Comparison of ENCODE assay signal across 8 cellular contexts in the genomic region with DNA sequence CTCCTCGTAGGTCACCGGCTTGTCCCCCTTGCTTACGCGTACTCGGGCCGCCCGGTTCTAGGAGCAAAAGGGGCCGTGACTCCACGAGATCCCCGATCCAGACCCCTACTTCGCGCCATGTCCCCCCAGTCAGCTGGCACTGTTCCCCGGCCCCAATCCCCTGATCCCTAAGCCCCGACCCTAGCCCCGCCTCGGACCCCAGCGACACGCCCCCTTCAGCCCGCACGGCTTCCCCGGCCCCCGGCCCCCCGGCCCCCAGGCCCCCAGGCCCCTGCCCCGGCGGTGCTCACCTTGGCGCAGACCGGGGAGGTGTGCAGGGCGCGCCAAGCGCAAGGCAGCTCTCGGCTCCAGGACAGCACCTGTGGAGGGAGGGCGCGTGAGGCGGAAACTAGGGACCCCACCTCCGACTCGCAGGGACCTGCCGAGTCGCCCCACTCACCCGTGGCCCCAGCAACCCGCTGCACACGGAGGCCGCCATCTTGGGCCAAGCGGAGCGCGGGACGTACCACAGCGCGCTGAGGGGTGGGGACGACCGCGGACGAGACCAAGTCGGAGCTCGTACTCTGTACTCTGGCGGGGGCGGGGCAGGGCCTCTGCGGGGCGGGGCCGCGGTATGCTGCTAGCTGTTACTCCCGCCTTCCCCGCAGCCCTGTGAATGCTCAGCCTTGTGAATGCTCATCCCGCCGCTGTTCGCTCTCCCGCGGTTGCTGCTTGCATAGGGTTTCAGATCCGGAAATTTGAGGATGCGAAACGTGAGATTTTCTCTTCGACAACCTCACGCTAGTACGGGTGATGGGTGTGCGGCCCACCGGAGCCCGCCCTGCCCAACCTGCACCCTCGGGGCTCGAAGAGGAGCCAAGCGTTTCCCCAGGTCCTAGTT. TPM values are rescaled to one million over a fixed set of nuclear protein-coding genes. Genes with fewer than 3 reads are reported as not detected.
DNase-seq lines count a peak whose midpoint lies in the region; ATAC-seq and TF ChIP-seq lines count a peak whose summit lies in the region.

MRPS24 (minus strand) TSS at position 500 of the 880 bp plus-strand sequence; CDS start at position 478, 22 bp downstream.

- peak within 1 kb of the TSS; percentile 97 for H3K4me3 Mint-ChIP-seq in activated T-helper 17 cell treated with anti-CD3 and anti-CD28 coated beads, Interleukin-2, amount 50 U/mL, for 72 hours
- H3K4me3 Mint-ChIP-seq in naive thymus-derived CD4-positive, alpha-beta T cell, result peak within 1 kb of the TSS; percentile 88 to 97 (median 95)
- peak within 1 kb of the TSS; percentile 86 for H3K4me3 Mint-ChIP-seq in stimulated activated memory B cell treated with anti-CD40 and anti-IgM and Interleukin-4, amounts not matched to agents 10 μg/mL and 1 μg/mL and 100 μg/mL, for 72 hours

- DNase-seq in EL, result peak; percentile 96
- peak; percentile 97 for DNase-seq in H4 (ENCODE audit: low spot score)
- peak; percentile 100 for DNase-seq in LoVo (ENCODE audit: low spot score)
- DNase-seq in RWPE1 (ENCODE audit: low spot score), result peak; percentile 97
- peak; percentile 95 to 96 for DNase-seq in fibroblast of lung (ENCODE audit: low read depth in 2 of 2)
- DNase-seq in naive thymus-derived CD4-positive, alpha-beta T cell, result peak; percentile 84 to 95 (median 92)

- H3K4me2 ChIP-seq in fibroblast of lung (ENCODE audit: extremely low read depth, insufficient read depth, low read length), result peak within 1 kb of the TSS; percentile 82

- no peaks in the 10 kb centered on the region for H4K20me1 ChIP-seq in fibroblast of lung (ENCODE audit: control insufficient read depth, extremely low read depth, insufficient read depth, low read length)

- peak within 1 kb of the TSS; percentile 93 for H3K27ac Mint-ChIP-seq in activated T-helper 17 cell treated with anti-CD3 and anti-CD28 coated beads, Interleukin-2, amount 50 U/mL, for 72 hours
- peak within 1 kb of the TSS; percentile 86 to 97 (median 90) for H3K27ac Mint-ChIP-seq in naive thymus-derived CD4-positive, alpha-beta T cell
- H3K27ac Mint-ChIP-seq in stimulated activated memory B cell treated with anti-CD40 and anti-IgM and Interleukin-4, amounts not matched to agents 10 μg/mL and 1 μg/mL and 100 μg/mL, for 72 hours, result peak within 1 kb of the TSS; percentile 74

- POLR2A ChIA-PET in RWPE1 (lab: Yijun Ruan, JAX; ENCODE audit: low non-redundant PET), result interaction anchor here (0.5 to 0.9 kb wide), 3 partner anchors 25 to 142 kb away, joined by 3 to 8 read pairs (median 3); partner anchors contain the start of gene COA1
- POLR2A ChIA-PET in naive thymus-derived CD4-positive, alpha-beta T cell (lab: Charles Lee), result interaction anchor here (0.5 to 1.6 kb wide), 16 partner anchors 8 to 981 kb away, joined by 3 to 14 read pairs (median 3); partner anchors contain the start of genes DDX56, MRPL32, NUDCD3 and UBE2D4

- H3K9ac ChIP-seq in fibroblast of lung (ENCODE audit: insufficient read depth, low read length), result peak within 1 kb of the TSS; percentile 78

- H3K36me3 Mint-ChIP-seq in activated T-helper 17 cell treated with anti-CD3 and anti-CD28 coated beads, Interleukin-2, amount 50 U/mL, for 72 hours (ENCODE audit: low read depth), result peaks cover 39% of the 10 kb centered on the region
- H3K36me3 Mint-ChIP-seq in naive thymus-derived CD4-positive, alpha-beta T cell, result peaks cover 14 to 30% (median 22%) of the 10 kb centered on the region in 5 donors
- peaks cover 26% of the 10 kb centered on the region for H3K36me3 Mint-ChIP-seq in stimulated activated memory B cell treated with anti-CD40 and anti-IgM and Interleukin-4, amounts not matched to agents 10 μg/mL and 1 μg/mL and 100 μg/mL, for 72 hours

- peak within 1 kb of the TSS; percentile 68 to 81 (median 77) for H3K4me3 ChIP-seq in fibroblast of lung (replicated peaks in 1 of 4; ENCODE audit: control extremely low read depth in 1 of 4, insufficient read depth in 1 of 4, low read depth in 3 of 4, low read length in 4 of 4)
- peak within 1 kb of the TSS; percentile 92 for H3K4me3 ChIP-seq in naive thymus-derived CD4-positive, alpha-beta T cell (ENCODE audit: low read length)

- CTCF ChIA-PET in RWPE1 (lab: Yijun Ruan, JAX), result interaction anchor here (0.6 kb wide), 1 partner anchor 30 kb away, joined by 3 read pairs; no protein-coding TSS in a partner anchor
- CTCF ChIA-PET in naive thymus-derived CD4-positive, alpha-beta T cell (lab: Charles Lee), result interaction anchor here (0.9 kb wide), 1 partner anchor 57 kb away, joined by 3 read pairs; the partner anchor contains the start of gene UBE2D4

- H3K36me3 ChIP-seq in fibroblast of lung (ENCODE audit: control insufficient read depth, insufficient read depth, low read length), result peaks cover 11% of the 10 kb centered on the region
- peaks cover 4 to 18% (median 5%) of the 10 kb centered on the region in 3 experiments for H3K36me3 ChIP-seq in naive thymus-derived CD4-positive, alpha-beta T cell (ENCODE audit: control insufficient read depth in 2 of 3, insufficient read depth in 3 of 3, low read length in 3 of 3)

- TF ChIP-seq CTCF in RWPE1 (conservative IDR thresholded peaks at IDR 0.05; ENCODE audit: low read depth) (no peak), fibroblast of lung (conservative IDR thresholded peaks at IDR 0.05 in 1 of 2, IDR thresholded peaks at IDR 0.05 in 1 of 2; ENCODE audit: low read depth in 1 of 2, low read length in 2 of 2) (no peak)

- ATAC-seq in activated T-helper 17 cell treated with anti-CD3 and anti-CD28 coated beads, Interleukin-2, amount 50 U/mL, for 72 hours (replicated peaks), result peak; percentile 98
- peak; percentile 100 for ATAC-seq in naive thymus-derived CD4-positive, alpha-beta T cell
- peak; percentile 99 for ATAC-seq in stimulated activated memory B cell treated with anti-CD40 and anti-IgM and Interleukin-4, amounts not matched to agents 10 μg/mL and 1 μg/mL and 100 μg/mL, for 72 hours

- intact Hi-C loops in naive thymus-derived CD4-positive, alpha-beta T cell (cut with micrococcal nuclease), result loop anchor here (1.0 to 5.0 kb wide), 10 partner anchors 30 to 1898 kb away; partner anchors contain the start of genes UBE2D4 (in 2 of the 2), URGCP (in 2 of the 2), C7orf25 (in 1 of the 2) and COA1 (in 1 of the 2)

- peaks cover 11% of the 10 kb centered on the region for H3K79me2 ChIP-seq in fibroblast of lung (ENCODE audit: control insufficient read depth, insufficient read depth, low read length)

- H3K4me1 Mint-ChIP-seq in activated T-helper 17 cell treated with anti-CD3 and anti-CD28 coated beads, Interleukin-2, amount 50 U/mL, for 72 hours, result peaks cover 22% of the 10 kb centered on the region
- H3K4me1 Mint-ChIP-seq in naive thymus-derived CD4-positive, alpha-beta T cell, result peaks cover 0 to 24% (median 22%) of the 10 kb centered on the region in 7 donors
- peaks cover 23% of the 10 kb centered on the region for H3K4me1 Mint-ChIP-seq in stimulated activated memory B cell treated with anti-CD40 and anti-IgM and Interleukin-4, amounts not matched to agents 10 μg/mL and 1 μg/mL and 100 μg/mL, for 72 hours

- H2AFZ ChIP-seq in fibroblast of lung (ENCODE audit: low read length), result peak within 1 kb of the TSS; percentile 89

- H3K27me3 ChIP-seq in fibroblast of lung (ENCODE audit: control insufficient read depth, insufficient read depth, low read length), result no peaks in the 10 kb centered on the region
- H3K27me3 ChIP-seq in naive thymus-derived CD4-positive, alpha-beta T cell (ENCODE audit: control insufficient read depth in 2 of 2, insufficient read depth in 2 of 2, low read length in 2 of 2), result no peaks in the 10 kb centered on the region

- no peaks in the 10 kb centered on the region for H3K9me3 Mint-ChIP-seq in activated T-helper 17 cell treated with anti-CD3 and anti-CD28 coated beads, Interleukin-2, amount 50 U/mL, for 72 hours
- peaks cover 0 to 2% (median 0%) of the 10 kb centered on the region in 11 donors for H3K9me3 Mint-ChIP-seq in naive thymus-derived CD4-positive, alpha-beta T cell
- no peaks in the 10 kb centered on the region for H3K9me3 Mint-ChIP-seq in stimulated activated memory B cell treated with anti-CD40 and anti-IgM and Interleukin-4, amounts not matched to agents 10 μg/mL and 1 μg/mL and 100 μg/mL, for 72 hours

- peaks cover 28% of the 10 kb centered on the region for H3K4me1 ChIP-seq in fibroblast of lung (ENCODE audit: control insufficient read depth, extremely low read depth, insufficient read depth, low read length)
- peaks cover 13 to 15% of the 10 kb centered on the region in 2 donors for H3K4me1 ChIP-seq in naive thymus-derived CD4-positive, alpha-beta T cell (ENCODE audit: control insufficient read depth in 2 of 2, insufficient read depth in 2 of 2, low read length in 2 of 2)

- no peaks in the 10 kb centered on the region for H3K9me3 ChIP-seq in fibroblast of lung (ENCODE audit: control insufficient read depth, insufficient read depth, low read depth, low read length)
- H3K9me3 ChIP-seq in naive thymus-derived CD4-positive, alpha-beta T cell (ENCODE audit: control insufficient read depth in 2 of 3, low read length in 3 of 3), result no peaks in the 10 kb centered on the region

- H3K27ac ChIP-seq in RWPE1 (peak within 1 kb of the TSS; percentile 95), fibroblast of lung (ENCODE audit: insufficient read depth, low read length) (peak within 1 kb of the TSS; percentile 95)
- peak within 1 kb of the TSS; percentile 78 for H3K27ac ChIP-seq in naive thymus-derived CD4-positive, alpha-beta T cell (ENCODE audit: low read depth, low read length)

- H3K27me3 Mint-ChIP-seq in activated T-helper 17 cell treated with anti-CD3 and anti-CD28 coated beads, Interleukin-2, amount 50 U/mL, for 72 hours, result no peaks in the 10 kb centered on the region
- no peaks in the 10 kb centered on the region for H3K27me3 Mint-ChIP-seq in naive thymus-derived CD4-positive, alpha-beta T cell
- H3K27me3 Mint-ChIP-seq in stimulated activated memory B cell treated with anti-CD40 and anti-IgM and Interleukin-4, amounts not matched to agents 10 μg/mL and 1 μg/mL and 100 μg/mL, for 72 hours, result no peaks in the 10 kb centered on the region

RNA-seq across cellular contexts. Expression of gene MRPS24, which starts in this region (rescaled TPM):
- 308 and 368 TPM in 2 replicates for total RNA-seq in H4 (2014; rRNA removed; shearing (Covaris generic))
- total RNA-seq in activated T-helper 17 cell treated with anti-CD3 and anti-CD28 coated beads, Interleukin-2, amount 50 U/mL, for 72 hours, result 100 to 1,000 TPM in 1 of 2 donors, 10 to 100 TPM in 1; 68.0 to 113 TPM
- 75.8 and 105 TPM in 2 replicates for total RNA-seq in fibroblast of lung
- polyA plus RNA-seq in fibroblast of lung, result 109 and 128 TPM in 2 replicates
- 232 and 280 TPM in 2 replicates for polyA plus RNA-seq in fibroblast of lung (2012)
- 104 and 125 TPM in 2 replicates for polyA minus RNA-seq in fibroblast of lung (ENCODE audit: low replicate concordance)
- 10 to 100 TPM; 44.2 to 76.6 (median 62.3) TPM for total RNA-seq in naive thymus-derived CD4-positive, alpha-beta T cell
- 100 to 1,000 TPM; 169 to 187 TPM for polyA plus RNA-seq in naive thymus-derived CD4-positive, alpha-beta T cell

Comparison
In these comparisons a context has a peak if more than half of its experiments do, and no peak if none do; other contexts are left out.
1. Peak in every context shown above with its lines: DNase-seq, ATAC-seq, H3K4me3 ChIP-seq and H3K27ac ChIP-seq.